In the genomic region with DNA sequence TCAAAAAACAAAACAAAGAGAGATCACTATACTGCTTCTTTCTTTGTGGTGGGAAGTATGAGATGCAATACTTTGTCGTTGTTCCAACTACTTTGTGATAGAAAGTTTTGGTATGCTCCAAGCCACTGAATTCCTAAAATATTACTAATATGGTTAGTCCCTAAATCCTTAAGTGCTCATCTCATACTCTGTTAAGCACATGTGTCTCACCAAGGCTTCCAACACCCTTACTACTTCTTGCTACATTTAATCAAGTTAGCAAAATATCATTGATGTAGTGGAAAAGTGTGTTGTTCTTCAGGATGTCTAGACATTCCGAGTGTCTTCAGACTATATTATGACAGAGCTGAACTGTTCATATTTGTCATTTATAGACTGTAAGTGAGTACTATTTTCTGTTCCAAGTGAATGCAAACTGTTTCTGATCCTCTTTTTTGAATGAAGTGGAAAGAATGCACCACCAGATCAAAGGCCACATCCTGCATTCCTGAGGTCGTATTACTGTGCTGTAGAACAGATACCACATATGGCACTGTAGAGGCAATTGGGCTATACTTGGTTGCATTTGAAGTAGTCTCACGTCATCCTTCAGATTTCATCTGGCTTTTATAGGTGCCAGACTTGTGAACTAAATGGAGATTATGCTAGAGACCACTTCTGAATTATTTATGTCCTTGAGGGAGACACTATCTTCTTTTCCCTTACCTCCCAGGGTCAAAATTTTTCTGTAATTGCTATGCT, we compare ENCODE assay signal across 11 cellular contexts.
A peak's percentile ranks its signal among the peaks of the same experiment; 100 is the strongest.
DNase-seq lines count a peak whose midpoint lies in the region; ATAC-seq and TF ChIP-seq lines count a peak whose summit lies in the region.
"Had no signal": no experiment of that assay in that cellular context is flagged by ENCODE, and none has a peak within 500 bp of the region (broad histone marks: within the 10 kb centered on the region; RNA-seq: fewer than 3 reads in every experiment).

No MANE protein-coding gene starts in this region.

- peaks cover 8% of the 10 kb centered on the region for H3K4me1 Mint-ChIP-seq in mesothelial cell of epicardium
- H3K4me1 Mint-ChIP-seq in CD8-positive, alpha-beta T cell (ENCODE audit: low read depth) = no peaks in the 10 kb centered on the region
- H3K4me1 Mint-ChIP-seq: activated T-helper 17 cell treated with anti-CD3 and anti-CD28 coated beads, Interleukin-2, amount 50 U/mL, for 72 hours had no signal

- peak; percentile 75 for DNase-seq in AG20443 (ENCODE audit: low spot score)
- peak; percentile 97 for DNase-seq in IMR-90
- peak; percentile 81 for DNase-seq in dedifferentiated amniotic fluid mesenchymal stem cell (ENCODE audit: extremely low spot score)
- no peak for DNase-seq in mesothelial cell of epicardium (ENCODE audit: low spot score in 2 of 2, unreplicated experiment in 2 of 2)
- no peak for DNase-seq in CD8-positive, alpha-beta T cell
- DNase-seq in RKO (ENCODE audit: low spot score) = no peak
- no peak for DNase-seq in activated gamma-delta T cell treated with Interleukin-2 at 50 U/mL for 16 hours
- no peak for DNase-seq in left lobe of liver (ENCODE audit: low spot score)
- DNase-seq: NCI-H1930 had no signal

- intact Hi-C loops in IMR-90 (cut with micrococcal nuclease) = loop anchor here (2.0 kb wide), 1 partner anchor 300 kb away; no protein-coding TSS in a partner anchor
- intact Hi-C loops in CD8-positive, alpha-beta T cell (cut with DNase I, micrococcal nuclease) = no loop called here

- dilution Hi-C loops in IMR-90 (cut with HindIII; ENCODE audit: low sequenced_read_pairs, unreplicated experiment) = no loop called here

- TF ChIP-seq RAD21 in IMR-90 (IDR thresholded peaks at IDR 0.05; ENCODE audit: low read length) = no peak

- no peak overlapping the region for H3K4me3 Mint-ChIP-seq in mesothelial cell of epicardium
- no peak overlapping the region for H3K4me3 Mint-ChIP-seq in CD8-positive, alpha-beta T cell
- H3K4me3 Mint-ChIP-seq: activated T-helper 17 cell treated with anti-CD3 and anti-CD28 coated beads, Interleukin-2, amount 50 U/mL, for 72 hours had no signal

- peak overlapping the region; percentile 96; the same call in 2 of the 3 replicates for H2BK15ac ChIP-seq in IMR-90 (ENCODE audit: low read depth, low read length)

- no peaks in the 10 kb centered on the region; the same call in 1 of the 2 replicates for H4K20me1 ChIP-seq in IMR-90 (ENCODE audit: insufficient read depth, low read length)

- peak; percentile 87 for ATAC-seq in IMR-90 (ENCODE audit: low read depth)
- no peak for ATAC-seq in CD8-positive, alpha-beta T cell
- ATAC-seq in left lobe of liver = no peak
- ATAC-seq: activated CD4-positive, CD25-positive, alpha-beta regulatory T cell treated with anti-CD3 and anti-CD28 coated beads, Interleukin-2, amount 50 U/mL, for 24 hours; activated T-helper 17 cell treated with anti-CD3 and anti-CD28 coated beads, Interleukin-2, amount 50 U/mL, for 72 hours had no signal

- TF ChIP-seq CTCF in IMR-90 (conservative IDR thresholded peaks at IDR 0.05; ENCODE audit: low read depth, low read length) = no peak
- TF ChIP-seq CTCF in mesothelial cell of epicardium (IDR thresholded peaks at IDR 0.05; ENCODE audit: unreplicated experiment) = no peak
- no peak for TF ChIP-seq CTCF in CD8-positive, alpha-beta T cell (IDR thresholded peaks at IDR 0.05)

- no peaks in the 10 kb centered on the region for H3K36me3 Mint-ChIP-seq in mesothelial cell of epicardium
- no peaks in the 10 kb centered on the region for H3K36me3 Mint-ChIP-seq in CD8-positive, alpha-beta T cell

- H3K4me2 ChIP-seq in IMR-90 (ENCODE audit: low read depth, low read length) = peak overlapping the region; percentile 60; the same call in 1 of the 2 replicates

- H3K9me3 Mint-ChIP-seq in mesothelial cell of epicardium = peaks cover under 1% of the 10 kb centered on the region
- H3K9me3 Mint-ChIP-seq in CD8-positive, alpha-beta T cell = no peaks in the 10 kb centered on the region

- H2AFZ ChIP-seq in IMR-90 (replicated peaks; ENCODE audit: low read length, poor library complexity) = no peak overlapping the region

- no CpG with 5 or more reads among the region's 4 CpGs for WGBS in IMR-90 (ENCODE audit: extremely low coverage in 2 of 2, insufficient read length in 1 of 2), 2 experiments

- peak overlapping the region; percentile 79 for H3K27ac ChIP-seq in IMR-90 (ENCODE audit: insufficient read depth, low read length)
- H3K27ac ChIP-seq in CD8-positive, alpha-beta T cell (ENCODE audit: low read depth, low read length) = no peak overlapping the region

- in situ Hi-C loops in IMR-90 (cut with MboI; ENCODE audit: low sequenced_read_pairs) = no loop called here

- H3K27ac Mint-ChIP-seq in mesothelial cell of epicardium = peak overlapping the region; percentile 55
- H3K27ac Mint-ChIP-seq in CD8-positive, alpha-beta T cell = no peak overlapping the region
- H3K27ac Mint-ChIP-seq: activated T-helper 17 cell treated with anti-CD3 and anti-CD28 coated beads, Interleukin-2, amount 50 U/mL, for 72 hours had no signal

- peak overlapping the region; percentile 96; the same call in 1 of the 2 replicates for H3K4ac ChIP-seq in IMR-90 (ENCODE audit: low read depth, low read length)

- H2BK20ac ChIP-seq in IMR-90 (ENCODE audit: low read depth, low read length) = peak overlapping the region; percentile 96

- no peaks in the 10 kb centered on the region for H3K36me3 ChIP-seq in IMR-90 (ENCODE audit: control insufficient read depth, insufficient read depth, low read length)
- H3K36me3 ChIP-seq in CD8-positive, alpha-beta T cell (ENCODE audit: insufficient read depth, low read length) = no peaks in the 10 kb centered on the region

- H3K9me1 ChIP-seq in IMR-90 (ENCODE audit: insufficient read depth, low read length) = peaks cover 12% of the 10 kb centered on the region

- POLR2A ChIA-PET in IMR-90 (lab: Charles Lee; ENCODE audit: unreplicated experiment) = no interaction called here
- POLR2A ChIA-PET in CD8-positive, alpha-beta T cell (lab: Charles Lee) = no interaction called here

- H3K23ac ChIP-seq in IMR-90 (ENCODE audit: low read depth, low read length) = peak overlapping the region; percentile 91

- H2AK5ac ChIP-seq in IMR-90 (ENCODE audit: low read depth, low read length) = peak overlapping the region; percentile 84; the same call in 1 of the 2 replicates

- peak overlapping the region; percentile 97 for H2BK120ac ChIP-seq in IMR-90 (ENCODE audit: low read depth, low read length)

- H3K9me3 ChIP-seq in IMR-90 (ENCODE audit: control insufficient read depth, insufficient read depth, low read length) = no peaks in the 10 kb centered on the region
- H3K9me3 ChIP-seq in CD8-positive, alpha-beta T cell (ENCODE audit: low read length) = no peaks in the 10 kb centered on the region

- no peak overlapping the region for H3K9ac ChIP-seq in IMR-90 (ENCODE audit: low read depth, low read length)

- peak overlapping the region; percentile 96 for H3K18ac ChIP-seq in IMR-90 (ENCODE audit: low read depth, low read length)

- H3K27me3 Mint-ChIP-seq in mesothelial cell of epicardium (ENCODE audit: low read depth) = no peaks in the 10 kb centered on the region
- H3K27me3 Mint-ChIP-seq in CD8-positive, alpha-beta T cell (ENCODE audit: low read depth) = no peaks in the 10 kb centered on the region
- H3K27me3 Mint-ChIP-seq: activated T-helper 17 cell treated with anti-CD3 and anti-CD28 coated beads, Interleukin-2, amount 50 U/mL, for 72 hours had no signal

- peak overlapping the region; percentile 87 for H3K14ac ChIP-seq in IMR-90 (replicated peaks; ENCODE audit: low read depth, low read length)

- peak overlapping the region; percentile 81; the same call in 1 of the 2 replicates for H4K5ac ChIP-seq in IMR-90 (ENCODE audit: low read depth, low read length)

- H4K91ac ChIP-seq in IMR-90 (ENCODE audit: insufficient read depth, low read depth, low read length) = peak overlapping the region; percentile 95

- CTCF ChIA-PET in IMR-90 (lab: Yijun Ruan, JAX) = interaction anchor here (1.4 kb wide), 1 partner anchor 11 kb away, joined by 3 read pairs; no protein-coding TSS in a partner anchor
- CTCF ChIA-PET in CD8-positive, alpha-beta T cell (lab: Charles Lee) = no interaction called here

- H2BK5ac ChIP-seq in IMR-90 (ENCODE audit: low read depth, low read length, poor library complexity, severe bottlenecking) = peak overlapping the region; percentile 87

- no peaks in the 10 kb centered on the region for H3K27me3 ChIP-seq in IMR-90 (ENCODE audit: control insufficient read depth, insufficient read depth, low read length)
- H3K27me3 ChIP-seq in CD8-positive, alpha-beta T cell (ENCODE audit: insufficient read depth, low read length) = no peaks in the 10 kb centered on the region

- peak overlapping the region; percentile 90 to 94 for H4K8ac ChIP-seq in IMR-90 (ENCODE audit: low read depth in 2 of 2, low read length in 2 of 2)

- peaks cover 10% of the 10 kb centered on the region for H3K4me1 ChIP-seq in IMR-90 (ENCODE audit: control insufficient read depth, insufficient read depth, low read length)
- no peaks in the 10 kb centered on the region for H3K4me1 ChIP-seq in CD8-positive, alpha-beta T cell (ENCODE audit: insufficient read depth, low read length)

- H3K4me3 ChIP-seq in IMR-90 (ENCODE audit: insufficient read depth, low read depth, low read length) = no peak overlapping the region
- H3K4me3 ChIP-seq in CD8-positive, alpha-beta T cell (ENCODE audit: low read depth, low read length) = no peak overlapping the region

- H2AK9ac ChIP-seq in IMR-90 (replicated peaks; ENCODE audit: low read depth, low read length, poor library complexity) = no peak overlapping the region

- no peaks in the 10 kb centered on the region for H3K79me1 ChIP-seq in IMR-90 (ENCODE audit: low read depth in 1 of 2, low read length in 2 of 2)

- no peak for TF ChIP-seq POLR2A in IMR-90 (IDR thresholded peaks at IDR 0.05; ENCODE audit: low read depth, low read length)

- BruUV-seq in IMR-90 (replicated peaks; lab: Mats Ljungman, UMichigan) = no TSS peak

- H3K56ac ChIP-seq in IMR-90 (ENCODE audit: extremely low read depth, insufficient read depth, low read length) = peak overlapping the region; percentile 79

TF ChIP-seq in IMR-90, 13 proteins besides CTCF, POLR2A, EP300 and RAD21:
- peak; percentile 28; the same call in 1 of the 2 replicates for TF ChIP-seq FOS (IDR thresholded peaks at IDR 0.05; ENCODE audit: low read depth, low read length)
- no peak for TF ChIP-seq SMC3 (IDR thresholded peaks at IDR 0.05; ENCODE audit: low read depth, low read length)
- TF ChIP-seq MXI1 (IDR thresholded peaks at IDR 0.05; ENCODE audit: borderline replicate concordance, low read depth, low read length) = 0 out of 2 replicates have a peak, but pooled peaks have one; percentile 25
- TF ChIP-seq NFE2L2 (IDR thresholded peaks at IDR 0.05; ENCODE audit: low read depth, low read length) = no peak
- peak; percentile 76 for TF ChIP-seq CEBPB (IDR thresholded peaks at IDR 0.05; ENCODE audit: low read depth, low read length)
- no peak for TF ChIP-seq RFX5 (IDR thresholded peaks at IDR 0.05; ENCODE audit: low read depth, low read length)
TF ChIP-seq in IMR-90: peak in this region for 3.

Comparison
In these comparisons a context has a peak if more than half of its experiments do, and no peak if none do; other contexts are left out.
1. DNase-seq: peak in AG20443 (single experiment), IMR-90 (single experiment) and dedifferentiated amniotic fluid mesenchymal stem cell (single experiment); none in mesothelial cell of epicardium (0 of 2), CD8-positive, alpha-beta T cell (0 of 7), RKO (single experiment), activated gamma-delta T cell treated with Interleukin-2 at 50 U/mL for 16 hours (single experiment) and left lobe of liver (single experiment).